Comparison of ENCODE assay signal across 15 cellular contexts in genomic region chr2:127985026-127985734, GRCh38. TPM values are rescaled to one million over a fixed set of nuclear protein-coding genes. Genes with fewer than 3 reads are reported as not detected.
A peak's percentile ranks its signal among the peaks of the same experiment; 100 is the strongest.
DNase-seq lines count a peak whose midpoint lies in the region; ATAC-seq lines count a peak whose summit lies in the region.
"Had no signal": no experiment of that assay in that cellular context is flagged by ENCODE, and none has a peak within 500 bp of the region (broad histone marks: within the 10 kb centered on the region; RNA-seq: fewer than 3 reads in every experiment).

No MANE protein-coding gene starts in this region.

- intact Hi-C loops in Right ventricle myocardium superior (cut with DNase I), result no loop called here
- intact Hi-C loops in cardiac septum (cut with DNase I), result no loop called here

- peaks cover 26% of the 10 kb centered on the region for H3K36me3 Mint-ChIP-seq in T-helper 17 cell (ENCODE audit: low read depth)

- H3K4me1 Mint-ChIP-seq in T-helper 17 cell, result peaks cover 14% of the 10 kb centered on the region

- H3K4me3 Mint-ChIP-seq in T-helper 17 cell, result no peak overlapping the region

- H3K9me3 ChIP-seq in T-helper 17 cell (ENCODE audit: control insufficient read depth, low read length, poor library complexity, severe bottlenecking), result no peaks in the 10 kb centered on the region
- H3K9me3 ChIP-seq: Caco-2 had no signal

- ATAC-seq in Right ventricle myocardium superior (ENCODE audit: poor library complexity) (peak; percentile 43), T-helper 17 cell (no peak)

- no peak for DNase-seq in Right ventricle myocardium superior
- no peak for DNase-seq in cardiac septum (ENCODE audit: low spot score)
- no peak for DNase-seq in T-helper 17 cell
- DNase-seq in iris pigment epithelial cell (ENCODE audit: low read depth), result peak; percentile 6
- no peak for DNase-seq in T-helper 1 cell
- DNase-seq in SK-N-DZ (ENCODE audit: low spot score), result no peak
- DNase-seq in DMS 273 (lab: John Stamatoyannopoulos, UW; ENCODE audit: unreplicated experiment), result no peak
- DNase-seq: Caco-2, H7, NCI-H1417, NCI-H187 treated with DMSO at 0.1 percent for 48 hours, NCI-H2171, NCI-H446, NCI-H69, SIG-M5 had no signal

- peak overlapping the region; percentile 45 for H3K27ac Mint-ChIP-seq in T-helper 17 cell

- H3K27me3 Mint-ChIP-seq in T-helper 17 cell, result no peaks in the 10 kb centered on the region

RNA-seq across cellular contexts. Expression of gene SAP130, which starts 42.7 kb away (rescaled TPM):
- total RNA-seq in Right ventricle myocardium superior, result 13.0 TPM
- total RNA-seq in cardiac septum, result 19.9 TPM
- 10 to 100 TPM; 31.9 to 34.1 TPM for total RNA-seq in T-helper 17 cell
- polyA plus RNA-seq in SK-N-DZ (2014; cell fraction: cytosol; rRNA removed), result 8.7 TPM in 2 replicates
- 5.6 and 6.5 TPM in 2 replicates for polyA plus RNA-seq in SK-N-DZ (2014; cell fraction: nucleus; rRNA removed)
